Comparison of ENCODE assay signal across 26 cellular contexts in the genomic region with DNA sequence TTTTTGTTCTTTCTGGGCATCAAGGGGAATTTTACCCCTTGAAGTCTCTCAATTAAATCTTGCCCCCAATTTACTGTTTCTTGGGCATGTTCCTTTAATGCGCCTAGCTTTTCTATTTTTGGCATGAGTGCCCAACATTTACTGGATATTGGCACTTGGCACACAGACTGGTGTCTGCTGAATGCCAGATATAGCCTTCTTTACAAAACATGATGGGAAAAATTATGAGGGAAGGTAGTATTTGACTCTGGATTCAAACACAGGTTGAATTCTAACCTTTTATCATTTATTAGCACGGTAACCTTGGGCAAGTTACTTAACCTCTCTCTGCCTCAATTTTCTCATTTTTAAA.
"Had no signal": no experiment of that assay in that cellular context is flagged by ENCODE, and none has a peak within 500 bp of the region (broad histone marks: within the 10 kb centered on the region; RNA-seq: fewer than 3 reads in every experiment).

No MANE protein-coding gene starts in this region.

- H3K4me1 Mint-ChIP-seq: activated CD4-positive, alpha-beta memory T cell treated with anti-CD3 and anti-CD28 coated beads, Interleukin-2, amount 10 ng/mL, durations not matched to agents 7 days and 5 days had no signal

- H3K36me3 ChIP-seq: SJSA1 had no signal

- ATAC-seq: activated CD4-positive, alpha-beta T cell treated with anti-CD3 and anti-CD28 coated beads for 36 hours; activated T-helper 17 cell treated with anti-CD3 and anti-CD28 coated beads, Interleukin-2, amount 50 U/mL, for 72 hours; Panc1 had no signal

- H3K27ac ChIP-seq: SJSA1 had no signal

- H3K4me3 Mint-ChIP-seq: activated CD4-positive, alpha-beta memory T cell treated with anti-CD3 and anti-CD28 coated beads, Interleukin-2, amount 10 ng/mL, durations not matched to agents 7 days and 5 days; activated CD4-positive, alpha-beta T cell treated with anti-CD3 and anti-CD28 coated beads for 36 hours; activated naive CD4-positive, alpha-beta T cell treated with anti-CD3 and anti-CD28 coated beads for 36 hours; activated naive CD8-positive, alpha-beta T cell; activated T-helper 17 cell treated with anti-CD3 and anti-CD28 coated beads, Interleukin-2, amount 50 U/mL, for 72 hours; brain; central memory CD8-positive, alpha-beta T cell had no signal

- H3K27me3 ChIP-seq: SJSA1 had no signal

- H3K4me1 ChIP-seq: SJSA1 had no signal

- H3K9me3 ChIP-seq: SJSA1 had no signal

- DNase-seq: activated CD4-positive, alpha-beta memory T cell treated with anti-CD3 and anti-CD28 coated beads, Interleukin-2, amount 10 ng/mL, durations not matched to agents 7 days and 5 days; activated CD4-positive, alpha-beta T cell treated with anti-CD3 and anti-CD28 coated beads for 36 hours; activated CD4-positive, alpha-beta T cell treated with anti-CD3 and anti-CD28 coated beads, Interleukin-2, amount 50 U/mL, for 1 hour; activated CD4-positive, CD25-positive, alpha-beta regulatory T cell; activated gamma-delta T cell; activated naive CD4-positive, alpha-beta T cell treated with anti-CD3 and anti-CD28 coated beads for 36 hours; activated T-cell treated with anti-CD3 and anti-CD28 coated beads for 4 hours; activated T-cell treated with anti-CD3 and anti-CD28 coated beads, Interleukin-2, amount 50 U/mL, for 48 hours; amygdala; Karpas-422; MM.1S; NCI-H1694 treated with DMSO at 0.1 percent for 48 hours; NCI-H2029 treated with DMSO at 0.1 percent for 48 hours; NCI-H524; NCI-H748 treated with DMSO at 0.1 percent for 48 hours; SHP77; T-helper 2 cell; T1000 had no signal

- H3K27ac Mint-ChIP-seq: activated CD4-positive, alpha-beta memory T cell treated with anti-CD3 and anti-CD28 coated beads, Interleukin-2, amount 10 ng/mL, durations not matched to agents 7 days and 5 days; activated CD4-positive, alpha-beta T cell treated with anti-CD3 and anti-CD28 coated beads for 36 hours; activated naive CD4-positive, alpha-beta T cell treated with anti-CD3 and anti-CD28 coated beads for 36 hours; activated naive CD8-positive, alpha-beta T cell; activated T-helper 17 cell treated with anti-CD3 and anti-CD28 coated beads, Interleukin-2, amount 50 U/mL, for 72 hours had no signal

- FAIRE-seq: astrocyte, K562 had no signal

- H3K4me3 ChIP-seq: K562, SJSA1 had no signal

- H3K9me3 Mint-ChIP-seq: activated CD4-positive, alpha-beta memory T cell treated with anti-CD3 and anti-CD28 coated beads, Interleukin-2, amount 10 ng/mL, durations not matched to agents 7 days and 5 days; activated naive CD4-positive, alpha-beta T cell treated with anti-CD3 and anti-CD28 coated beads for 36 hours; activated T-helper 17 cell treated with anti-CD3 and anti-CD28 coated beads, Interleukin-2, amount 50 U/mL, for 72 hours; central memory CD8-positive, alpha-beta T cell had no signal

- H3K27me3 Mint-ChIP-seq: activated CD4-positive, alpha-beta memory T cell treated with anti-CD3 and anti-CD28 coated beads, Interleukin-2, amount 10 ng/mL, durations not matched to agents 7 days and 5 days; activated CD4-positive, alpha-beta T cell treated with anti-CD3 and anti-CD28 coated beads for 36 hours; activated naive CD8-positive, alpha-beta T cell; activated T-helper 17 cell treated with anti-CD3 and anti-CD28 coated beads, Interleukin-2, amount 50 U/mL, for 72 hours; brain; central memory CD8-positive, alpha-beta T cell had no signal
